2 cellular contexts compared by ENCODE assay signal in genomic region chr17:66492080-66492479, GRCh38.
TF ChIP-seq lines count a peak whose summit lies in the region.

No MANE protein-coding gene starts in this region.

TF ChIP-seq in SK-N-SH, 30 proteins besides CTCF, POLR2A, EP300 and RAD21:
- no peak for TF ChIP-seq IRF3 (IDR thresholded peaks at IDR 0.05; ENCODE audit: low read depth, low read length)
- no peak for TF ChIP-seq USF1 (IDR thresholded peaks at IDR 0.05; ENCODE audit: borderline replicate concordance, low read depth)
- TF ChIP-seq TAF1 (IDR thresholded peaks at IDR 0.05; ENCODE audit: borderline replicate concordance, low read depth, low read length), result no peak
- TF ChIP-seq RXRA (IDR thresholded peaks at IDR 0.05; ENCODE audit: borderline replicate concordance, low read depth), result no peak
- no peak for TF ChIP-seq MXI1 (IDR thresholded peaks at IDR 0.05; ENCODE audit: low read depth, low read length)
- TF ChIP-seq FOSL2 (IDR thresholded peaks at IDR 0.05; ENCODE audit: borderline replicate concordance, low read depth), result no peak
- no peak for TF ChIP-seq GABPA (IDR thresholded peaks at IDR 0.05; ENCODE audit: low read depth)
- TF ChIP-seq SMC3 (IDR thresholded peaks at IDR 0.05; ENCODE audit: low read depth, low read length), result no peak
- no peak for TF ChIP-seq RCOR1 (IDR thresholded peaks at IDR 0.05; ENCODE audit: low read length)
- no peak for TF ChIP-seq FOXJ3 (CRISPR knock-in tag; IDR thresholded peaks at IDR 0.05)
- TF ChIP-seq NFIC (IDR thresholded peaks at IDR 0.05; ENCODE audit: borderline replicate concordance), result no peak
- TF ChIP-seq TEAD4 (IDR thresholded peaks at IDR 0.05; ENCODE audit: borderline replicate concordance, insufficient read depth), result no peak
- TF ChIP-seq POLR2AphosphoS5 (IDR thresholded peaks at IDR 0.05; ENCODE audit: low read depth, low read length), result no peak
- TF ChIP-seq NRF1 (IDR thresholded peaks at IDR 0.05; ENCODE audit: low read depth, low read length), result no peak
- no peak for TF ChIP-seq PBX3 (IDR thresholded peaks at IDR 0.05)
- no peak for TF ChIP-seq CHD2 (IDR thresholded peaks at IDR 0.05; ENCODE audit: low read length, partially characterized antibody)
- no peak for TF ChIP-seq ZBTB33 (IDR thresholded peaks at IDR 0.05; ENCODE audit: borderline replicate concordance, low read depth)
- TF ChIP-seq GATA2 (CRISPR knock-in tag; IDR thresholded peaks at IDR 0.05), result no peak
- no peak for TF ChIP-seq TCF12 (IDR thresholded peaks at IDR 0.05)

TF ChIP-seq in SK-N-SH treated with all-trans-retinoic acid at 6 μM for 48 hours, 23 proteins besides CTCF, POLR2A, EP300 and RAD21 (continued from another document):
- TF ChIP-seq POU6F1 (CRISPR knock-in tag; IDR thresholded peaks at IDR 0.05; ENCODE audit: borderline replicate concordance, low read depth) (no peak), CSRNP3 (CRISPR knock-in tag; IDR thresholded peaks at IDR 0.05) (no peak), ZFP3 (CRISPR knock-in tag; IDR thresholded peaks at IDR 0.05) (no peak), TOX (CRISPR knock-in tag; IDR thresholded peaks at IDR 0.05; ENCODE audit: borderline replicate concordance) (no peak), PPARA (CRISPR knock-in tag; IDR thresholded peaks at IDR 0.05; ENCODE audit: borderline replicate concordance) (no peak), TCF4 (CRISPR knock-in tag; IDR thresholded peaks at IDR 0.05; ENCODE audit: borderline replicate concordance) (no peak), GLIS3 (CRISPR knock-in tag; IDR thresholded peaks at IDR 0.05) (no peak), BACH2 (CRISPR knock-in tag; IDR thresholded peaks at IDR 0.05; ENCODE audit: borderline replicate concordance) (no peak), ZC3H10 (CRISPR knock-in tag; IDR thresholded peaks at IDR 0.05) (no peak), CREB5 (CRISPR knock-in tag; IDR thresholded peaks at IDR 0.05; ENCODE audit: low read depth) (no peak), ZNF565 (CRISPR knock-in tag; conservative IDR thresholded peaks at IDR 0.05; ENCODE audit: low read depth) (no peak), ARNTL (CRISPR knock-in tag; IDR thresholded peaks at IDR 0.05; ENCODE audit: borderline replicate concordance, low read depth) (no peak), CSDC2 (CRISPR knock-in tag; IDR thresholded peaks at IDR 0.05) (no peak), RARB (CRISPR knock-in tag; IDR thresholded peaks at IDR 0.05) (no peak), ZFP30 (CRISPR knock-in tag; IDR thresholded peaks at IDR 0.05) (no peak), OSR1 (CRISPR knock-in tag; IDR thresholded peaks at IDR 0.05) (no peak)
